In genomic region chr18:69885841-69886531, GRCh38 we compare ENCODE assay signal across 11 cellular contexts.
DNase-seq lines count a peak whose midpoint lies in the region; ATAC-seq lines count a peak whose summit lies in the region.
"Had no signal": no experiment of that assay in that cellular context is flagged by ENCODE, and none has a peak within 500 bp of the region (broad histone marks: within the 10 kb centered on the region; RNA-seq: fewer than 3 reads in every experiment).

No MANE protein-coding gene starts in this region.

- in situ Hi-C loops in GM23248 (cut with MboI): no loop called here

- H3K79me2 ChIP-seq in GM23248 (ENCODE audit: insufficient read depth): no peaks in the 10 kb centered on the region
- H3K79me2 ChIP-seq: parathyroid adenoma had no signal

- H3K36me3 ChIP-seq in GM23248 (ENCODE audit: low read depth): no peaks in the 10 kb centered on the region

- H3K27me3 ChIP-seq in GM23248 (replicated peaks; ENCODE audit: insufficient read depth): no peaks in the 10 kb centered on the region

- H3K4me1 ChIP-seq in GM23248 (ENCODE audit: insufficient read depth): peaks cover 7% of the 10 kb centered on the region; the same call in 1 of the 2 replicates

- ATAC-seq in GM19395 (IDR thresholded peaks at IDR 0.05; ENCODE audit: unreplicated experiment): peak; percentile 85
- ATAC-seq in HG03097 (IDR thresholded peaks at IDR 0.05; ENCODE audit: low FRiP score, unreplicated experiment): peak; percentile 90

- peak overlapping the region; percentile 87 for H3K4me3 Mint-ChIP-seq in activated T-helper 1 cell treated with anti-CD3 and anti-CD28 coated beads, Interleukin-12 subunit alpha, Interleukin-12 subunit beta, Interleukin-2, Interleukin-4 antibody, amounts not matched to agents 30 ng/mL and 10 ng/mL and 1 ng/mL, durations not matched to agents 14 hours and 24 hours and 36 hours

- H3K9ac ChIP-seq in GM23248: no peak overlapping the region
- H3K9ac ChIP-seq: parathyroid adenoma had no signal

- no peak overlapping the region for H3K27ac ChIP-seq in GM23248
- H3K27ac ChIP-seq: parathyroid adenoma had no signal

- H3K9me3 ChIP-seq in GM23248 (ENCODE audit: low read depth): no peaks in the 10 kb centered on the region

- H4K20me1 ChIP-seq in GM23248 (ENCODE audit: insufficient read depth): no peaks in the 10 kb centered on the region

- H3K9me3 Mint-ChIP-seq in activated T-helper 1 cell treated with anti-CD3 and anti-CD28 coated beads, Interleukin-12 subunit alpha, Interleukin-12 subunit beta, Interleukin-2, Interleukin-4 antibody, amounts not matched to agents 30 ng/mL and 10 ng/mL and 1 ng/mL, durations not matched to agents 14 hours and 24 hours and 36 hours: peaks cover 4% of the 10 kb centered on the region

- H3K27me3 Mint-ChIP-seq in activated T-helper 1 cell treated with anti-CD3 and anti-CD28 coated beads, Interleukin-12 subunit alpha, Interleukin-12 subunit beta, Interleukin-2, Interleukin-4 antibody, amounts not matched to agents 30 ng/mL and 10 ng/mL and 1 ng/mL, durations not matched to agents 14 hours and 24 hours and 36 hours (ENCODE audit: insufficient read depth): no peaks in the 10 kb centered on the region

- peaks cover 46% of the 10 kb centered on the region for H3K36me3 Mint-ChIP-seq in activated T-helper 1 cell treated with anti-CD3 and anti-CD28 coated beads, Interleukin-12 subunit alpha, Interleukin-12 subunit beta, Interleukin-2, Interleukin-4 antibody, amounts not matched to agents 30 ng/mL and 10 ng/mL and 1 ng/mL, durations not matched to agents 14 hours and 24 hours and 36 hours (ENCODE audit: low read depth)

- H3K9me2 ChIP-seq in GM23248 (ENCODE audit: insufficient read depth): no peaks in the 10 kb centered on the region

- H3K4me1 Mint-ChIP-seq in activated T-helper 1 cell treated with anti-CD3 and anti-CD28 coated beads, Interleukin-12 subunit alpha, Interleukin-12 subunit beta, Interleukin-2, Interleukin-4 antibody, amounts not matched to agents 30 ng/mL and 10 ng/mL and 1 ng/mL, durations not matched to agents 14 hours and 24 hours and 36 hours (ENCODE audit: low read depth): peaks cover 77% of the 10 kb centered on the region

- no peak overlapping the region for H2AFZ ChIP-seq in GM23248
- H2AFZ ChIP-seq: parathyroid adenoma had no signal

- no peaks in the 10 kb centered on the region for H3F3A ChIP-seq in GM23248 (ENCODE audit: insufficient read depth)

- H3K4me3 ChIP-seq in GM23248: no peak overlapping the region

- H3K27ac Mint-ChIP-seq in activated T-helper 1 cell treated with anti-CD3 and anti-CD28 coated beads, Interleukin-12 subunit alpha, Interleukin-12 subunit beta, Interleukin-2, Interleukin-4 antibody, amounts not matched to agents 30 ng/mL and 10 ng/mL and 1 ng/mL, durations not matched to agents 14 hours and 24 hours and 36 hours: peak overlapping the region; percentile 100

- 96 to 97% methylated on average over 20 of the region's 20 CpGs for WGBS in GM23248 (ENCODE audit: low coverage in 1 of 2, low lambda C conversion rate in 2 of 2, missing lambda C conversion rate in 2 of 2), 2 experiments

- H3K4me2 ChIP-seq in GM23248 (ENCODE audit: unreplicated experiment): no peak overlapping the region

- DNase-seq in DMS53 (lab: John Stamatoyannopoulos, UW): peak; percentile 90
- no peak for DNase-seq in activated T-helper 1 cell treated with anti-CD3 and anti-CD28 coated beads, Interleukin-12 subunit alpha, Interleukin-12 subunit beta, Interleukin-2, Interleukin-4 antibody, amounts not matched to agents 30 ng/mL and 10 ng/mL and 1 ng/mL, durations not matched to agents 14 hours and 24 hours and 36 hours (ENCODE audit: low spot score)
- DNase-seq in NK-92 treated with Interleukin-12 subunit alpha and Interleukin-12 subunit beta, amount 100 ng/mL, for 24 hours (lab: John Stamatoyannopoulos, UW): no peak
- DNase-seq in 8988T: no peak
- no peak for DNase-seq in GM23248
- DNase-seq in HPDE6-E6E7 (ENCODE audit: extremely low spot score): no peak
- DNase-seq: DND-41, NCI-H146 had no signal

- intact Hi-C loops in activated T-helper 1 cell treated with anti-CD3 and anti-CD28 coated beads, Interleukin-12 subunit alpha, Interleukin-12 subunit beta, Interleukin-2, Interleukin-4 antibody, amounts not matched to agents 30 ng/mL and 10 ng/mL and 1 ng/mL, durations not matched to agents 14 hours and 24 hours and 36 hours (cut with micrococcal nuclease): loop anchor here (1.0 to 2.0 kb wide), 4 partner anchors 13 to 70 kb away; no protein-coding TSS in a partner anchor
